Comparison of ENCODE assay signal across 1 cellular context in the genomic region with DNA sequence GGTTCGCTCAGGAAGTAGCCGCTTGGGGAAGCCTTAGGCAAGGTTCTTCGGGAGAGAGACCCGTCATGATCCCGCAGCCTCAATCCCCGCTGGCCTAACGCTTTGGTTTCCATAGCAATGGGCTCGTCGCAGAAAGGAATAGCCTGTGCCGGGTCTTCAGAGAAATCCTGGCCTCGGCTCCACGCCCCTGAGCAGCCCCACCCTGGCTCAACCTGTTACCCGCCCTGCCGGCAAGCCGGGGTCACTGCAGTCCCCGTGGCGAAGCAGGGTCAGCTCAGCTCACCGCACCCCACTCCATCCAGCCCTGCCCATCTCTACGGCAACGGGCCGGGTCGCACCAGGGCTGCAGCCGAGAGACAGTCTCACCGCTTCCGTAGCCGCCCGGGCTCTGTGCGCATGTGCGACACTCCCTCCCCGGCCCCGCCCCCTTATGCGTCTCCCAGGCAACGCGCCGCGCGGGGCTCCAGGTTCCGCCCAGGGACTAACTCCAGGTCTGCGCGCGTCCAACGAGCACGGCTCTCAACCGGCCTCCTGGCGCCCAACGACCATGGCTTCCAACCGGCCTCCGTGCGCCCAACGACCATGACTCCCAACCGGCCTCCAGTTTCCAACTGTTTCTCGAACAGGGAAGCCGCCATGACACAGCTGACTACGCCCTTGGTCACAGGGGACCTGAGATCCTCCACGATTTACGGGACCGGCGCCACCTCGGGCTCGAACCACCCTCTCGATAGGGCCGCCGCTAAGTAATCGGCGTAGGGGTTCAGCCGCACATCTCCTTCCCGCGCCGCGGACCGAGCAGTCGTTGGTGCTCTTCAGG.
TF ChIP-seq lines count a peak whose summit lies in the region.

Gene DUSP18 (minus strand): TSS at position 390 of the 820 bp plus-strand sequence. CDS start 3,872 bp downstream, outside the sequence.

TF ChIP-seq in HepG2, 621 proteins besides CTCF, POLR2A, EP300 and RAD21 (continued from another document and continues in another):
- TF ChIP-seq, protein P1, sequence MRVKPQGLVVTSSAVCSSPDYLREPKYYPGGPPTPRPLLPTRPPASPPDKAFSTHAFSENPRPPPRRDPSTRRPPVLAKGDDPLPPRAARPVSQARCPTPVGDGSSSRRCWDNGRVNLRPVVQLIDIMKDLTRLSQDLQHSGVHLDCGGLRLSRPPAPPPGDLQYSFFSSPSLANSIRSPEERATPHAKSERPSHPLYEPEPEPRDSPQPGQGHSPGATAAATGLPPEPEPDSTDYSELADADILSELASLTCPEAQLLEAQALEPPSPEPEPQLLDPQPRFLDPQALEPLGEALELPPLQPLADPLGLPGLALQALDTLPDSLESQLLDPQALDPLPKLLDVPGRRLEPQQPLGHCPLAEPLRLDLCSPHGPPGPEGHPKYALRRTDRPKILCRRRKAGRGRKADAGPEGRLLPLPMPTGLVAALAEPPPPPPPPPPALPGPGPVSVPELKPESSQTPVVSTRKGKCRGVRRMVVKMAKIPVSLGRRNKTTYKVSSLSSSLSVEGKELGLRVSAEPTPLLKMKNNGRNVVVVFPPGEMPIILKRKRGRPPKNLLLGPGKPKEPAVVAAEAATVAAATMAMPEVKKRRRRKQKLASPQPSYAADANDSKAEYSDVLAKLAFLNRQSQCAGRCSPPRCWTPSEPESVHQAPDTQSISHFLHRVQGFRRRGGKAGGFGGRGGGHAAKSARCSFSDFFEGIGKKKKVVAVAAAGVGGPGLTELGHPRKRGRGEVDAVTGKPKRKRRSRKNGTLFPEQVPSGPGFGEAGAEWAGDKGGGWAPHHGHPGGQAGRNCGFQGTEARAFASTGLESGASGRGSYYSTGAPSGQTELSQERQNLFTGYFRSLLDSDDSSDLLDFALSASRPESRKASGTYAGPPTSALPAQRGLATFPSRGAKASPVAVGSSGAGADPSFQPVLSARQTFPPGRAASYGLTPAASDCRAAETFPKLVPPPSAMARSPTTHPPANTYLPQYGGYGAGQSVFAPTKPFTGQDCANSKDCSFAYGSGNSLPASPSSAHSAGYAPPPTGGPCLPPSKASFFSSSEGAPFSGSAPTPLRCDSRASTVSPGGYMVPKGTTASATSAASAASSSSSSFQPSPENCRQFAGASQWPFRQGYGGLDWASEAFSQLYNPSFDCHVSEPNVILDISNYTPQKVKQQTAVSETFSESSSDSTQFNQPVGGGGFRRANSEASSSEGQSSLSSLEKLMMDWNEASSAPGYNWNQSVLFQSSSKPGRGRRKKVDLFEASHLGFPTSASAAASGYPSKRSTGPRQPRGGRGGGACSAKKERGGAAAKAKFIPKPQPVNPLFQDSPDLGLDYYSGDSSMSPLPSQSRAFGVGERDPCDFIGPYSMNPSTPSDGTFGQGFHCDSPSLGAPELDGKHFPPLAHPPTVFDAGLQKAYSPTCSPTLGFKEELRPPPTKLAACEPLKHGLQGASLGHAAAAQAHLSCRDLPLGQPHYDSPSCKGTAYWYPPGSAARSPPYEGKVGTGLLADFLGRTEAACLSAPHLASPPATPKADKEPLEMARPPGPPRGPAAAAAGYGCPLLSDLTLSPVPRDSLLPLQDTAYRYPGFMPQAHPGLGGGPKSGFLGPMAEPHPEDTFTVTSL (CRISPR knock-in tag; IDR thresholded peaks at IDR 0.05; ENCODE audit: borderline replicate concordance) = no peak
- no peak for TF ChIP-seq ZEB1 (IDR thresholded peaks at IDR 0.05; ENCODE audit: insufficient replicate concordance, low read depth)
- TF ChIP-seq SRSF4 (IDR thresholded peaks at IDR 0.05; ENCODE audit: low read depth, low read length, poor library complexity, severe bottlenecking) = no peak
- no peak; the same call in 1 of the 2 replicates for TF ChIP-seq ZGPAT (CRISPR knock-in tag; IDR thresholded peaks at IDR 0.05)
- no peak for TF ChIP-seq BRD4 (CRISPR knock-in tag; IDR thresholded peaks at IDR 0.05)
- no peak for TF ChIP-seq ZNF746 (CRISPR knock-in tag; IDR thresholded peaks at IDR 0.05)
- TF ChIP-seq, protein P2, sequence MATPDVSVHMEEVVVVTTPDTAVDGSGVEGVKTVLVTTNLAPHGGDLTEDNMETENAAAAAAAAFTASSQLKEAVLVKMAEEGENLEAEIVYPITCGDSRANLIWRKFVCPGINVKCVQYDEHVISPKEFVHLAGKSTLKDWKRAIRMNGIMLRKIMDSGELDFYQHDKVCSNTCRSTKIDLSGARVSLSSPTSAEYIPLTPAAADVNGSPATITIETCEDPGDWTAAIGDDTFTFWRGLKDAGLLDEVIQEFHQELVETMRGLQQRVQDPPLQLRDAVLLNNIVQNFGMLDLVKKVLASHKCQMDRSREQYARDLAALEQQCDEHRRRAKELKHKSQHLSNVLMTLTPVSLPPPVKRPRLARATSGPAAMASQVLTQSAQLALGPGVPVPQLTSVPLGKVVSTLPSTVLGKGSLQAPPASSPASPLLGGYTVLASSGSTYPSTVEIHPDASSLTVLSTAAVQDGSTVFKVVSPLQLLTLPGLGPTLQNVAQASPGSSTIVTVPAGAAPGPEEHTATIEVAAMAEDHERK (CRISPR knock-in tag; IDR thresholded peaks at IDR 0.05; ENCODE audit: low read depth) = no peak
- no peak for TF ChIP-seq MYNN (CRISPR knock-in tag; IDR thresholded peaks at IDR 0.05; ENCODE audit: low read depth)
- TF ChIP-seq ZNF850 (CRISPR knock-in tag; conservative IDR thresholded peaks at IDR 0.05) = no peak
- no peak for TF ChIP-seq ZNF160 (CRISPR knock-in tag; IDR thresholded peaks at IDR 0.05)
- TF ChIP-seq, protein P3, sequence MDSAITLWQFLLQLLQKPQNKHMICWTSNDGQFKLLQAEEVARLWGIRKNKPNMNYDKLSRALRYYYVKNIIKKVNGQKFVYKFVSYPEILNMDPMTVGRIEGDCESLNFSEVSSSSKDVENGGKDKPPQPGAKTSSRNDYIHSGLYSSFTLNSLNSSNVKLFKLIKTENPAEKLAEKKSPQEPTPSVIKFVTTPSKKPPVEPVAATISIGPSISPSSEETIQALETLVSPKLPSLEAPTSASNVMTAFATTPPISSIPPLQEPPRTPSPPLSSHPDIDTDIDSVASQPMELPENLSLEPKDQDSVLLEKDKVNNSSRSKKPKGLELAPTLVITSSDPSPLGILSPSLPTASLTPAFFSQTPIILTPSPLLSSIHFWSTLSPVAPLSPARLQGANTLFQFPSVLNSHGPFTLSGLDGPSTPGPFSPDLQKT (CRISPR knock-in tag; IDR thresholded peaks at IDR 0.05; ENCODE audit: borderline replicate concordance) = no peak
- no peak for TF ChIP-seq ZNF562 (CRISPR knock-in tag; IDR thresholded peaks at IDR 0.05; ENCODE audit: borderline replicate concordance)
- TF ChIP-seq, protein P4, sequence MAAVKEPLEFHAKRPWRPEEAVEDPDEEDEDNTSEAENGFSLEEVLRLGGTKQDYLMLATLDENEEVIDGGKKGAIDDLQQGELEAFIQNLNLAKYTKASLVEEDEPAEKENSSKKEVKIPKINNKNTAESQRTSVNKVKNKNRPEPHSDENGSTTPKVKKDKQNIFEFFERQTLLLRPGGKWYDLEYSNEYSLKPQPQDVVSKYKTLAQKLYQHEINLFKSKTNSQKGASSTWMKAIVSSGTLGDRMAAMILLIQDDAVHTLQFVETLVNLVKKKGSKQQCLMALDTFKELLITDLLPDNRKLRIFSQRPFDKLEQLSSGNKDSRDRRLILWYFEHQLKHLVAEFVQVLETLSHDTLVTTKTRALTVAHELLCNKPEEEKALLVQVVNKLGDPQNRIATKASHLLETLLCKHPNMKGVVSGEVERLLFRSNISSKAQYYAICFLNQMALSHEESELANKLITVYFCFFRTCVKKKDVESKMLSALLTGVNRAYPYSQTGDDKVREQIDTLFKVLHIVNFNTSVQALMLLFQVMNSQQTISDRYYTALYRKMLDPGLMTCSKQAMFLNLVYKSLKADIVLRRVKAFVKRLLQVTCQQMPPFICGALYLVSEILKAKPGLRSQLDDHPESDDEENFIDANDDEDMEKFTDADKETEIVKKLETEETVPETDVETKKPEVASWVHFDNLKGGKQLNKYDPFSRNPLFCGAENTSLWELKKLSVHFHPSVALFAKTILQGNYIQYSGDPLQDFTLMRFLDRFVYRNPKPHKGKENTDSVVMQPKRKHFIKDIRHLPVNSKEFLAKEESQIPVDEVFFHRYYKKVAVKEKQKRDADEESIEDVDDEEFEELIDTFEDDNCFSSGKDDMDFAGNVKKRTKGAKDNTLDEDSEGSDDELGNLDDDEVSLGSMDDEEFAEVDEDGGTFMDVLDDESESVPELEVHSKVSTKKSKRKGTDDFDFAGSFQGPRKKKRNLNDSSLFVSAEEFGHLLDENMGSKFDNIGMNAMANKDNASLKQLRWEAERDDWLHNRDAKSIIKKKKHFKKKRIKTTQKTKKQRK (IDR thresholded peaks at IDR 0.05; ENCODE audit: low read length) = no peak
- TF ChIP-seq ZNF225 (CRISPR knock-in tag; IDR thresholded peaks at IDR 0.05) = peak; percentile 20; the same call in 1 of the 2 replicates
- no peak for TF ChIP-seq RCOR2 (CRISPR knock-in tag; IDR thresholded peaks at IDR 0.05)
- no peak for TF ChIP-seq FOXP1 (IDR thresholded peaks at IDR 0.05)
- TF ChIP-seq FOXP1 (CRISPR knock-in tag; IDR thresholded peaks at IDR 0.05) = no peak
- no peak for TF ChIP-seq ZNF678 (CRISPR knock-in tag; IDR thresholded peaks at IDR 0.05)
- no peak for TF ChIP-seq ZNF616 (CRISPR knock-in tag; IDR thresholded peaks at IDR 0.05; ENCODE audit: low read depth)
- TF ChIP-seq PRPF4 (IDR thresholded peaks at IDR 0.05; ENCODE audit: low read depth, low read length, poor library complexity, severe bottlenecking) = no peak
- no peak for TF ChIP-seq TMF1 (CRISPR knock-in tag; IDR thresholded peaks at IDR 0.05; ENCODE audit: low read depth)
- 0 out of 2 replicates have a peak, but pooled peaks have one; percentile 20 for TF ChIP-seq MAX (IDR thresholded peaks at IDR 0.05)
- TF ChIP-seq, protein P5, sequence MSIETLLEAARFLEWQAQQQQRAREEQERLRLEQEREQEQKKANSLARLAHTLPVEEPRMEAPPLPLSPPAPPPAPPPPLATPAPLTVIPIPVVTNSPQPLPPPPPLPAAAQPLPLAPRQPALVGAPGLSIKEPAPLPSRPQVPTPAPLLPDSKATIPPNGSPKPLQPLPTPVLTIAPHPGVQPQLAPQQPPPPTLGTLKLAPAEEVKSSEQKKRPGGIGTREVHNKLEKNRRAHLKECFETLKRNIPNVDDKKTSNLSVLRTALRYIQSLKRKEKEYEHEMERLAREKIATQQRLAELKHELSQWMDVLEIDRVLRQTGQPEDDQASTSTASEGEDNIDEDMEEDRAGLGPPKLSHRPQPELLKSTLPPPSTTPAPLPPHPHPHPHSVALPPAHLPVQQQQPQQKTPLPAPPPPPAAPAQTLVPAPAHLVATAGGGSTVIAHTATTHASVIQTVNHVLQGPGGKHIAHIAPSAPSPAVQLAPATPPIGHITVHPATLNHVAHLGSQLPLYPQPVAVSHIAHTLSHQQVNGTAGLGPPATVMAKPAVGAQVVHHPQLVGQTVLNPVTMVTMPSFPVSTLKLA (IDR thresholded peaks at IDR 0.05) = peak; percentile 13; the same call in 1 of the 2 replicates
- TF ChIP-seq, protein P6, sequence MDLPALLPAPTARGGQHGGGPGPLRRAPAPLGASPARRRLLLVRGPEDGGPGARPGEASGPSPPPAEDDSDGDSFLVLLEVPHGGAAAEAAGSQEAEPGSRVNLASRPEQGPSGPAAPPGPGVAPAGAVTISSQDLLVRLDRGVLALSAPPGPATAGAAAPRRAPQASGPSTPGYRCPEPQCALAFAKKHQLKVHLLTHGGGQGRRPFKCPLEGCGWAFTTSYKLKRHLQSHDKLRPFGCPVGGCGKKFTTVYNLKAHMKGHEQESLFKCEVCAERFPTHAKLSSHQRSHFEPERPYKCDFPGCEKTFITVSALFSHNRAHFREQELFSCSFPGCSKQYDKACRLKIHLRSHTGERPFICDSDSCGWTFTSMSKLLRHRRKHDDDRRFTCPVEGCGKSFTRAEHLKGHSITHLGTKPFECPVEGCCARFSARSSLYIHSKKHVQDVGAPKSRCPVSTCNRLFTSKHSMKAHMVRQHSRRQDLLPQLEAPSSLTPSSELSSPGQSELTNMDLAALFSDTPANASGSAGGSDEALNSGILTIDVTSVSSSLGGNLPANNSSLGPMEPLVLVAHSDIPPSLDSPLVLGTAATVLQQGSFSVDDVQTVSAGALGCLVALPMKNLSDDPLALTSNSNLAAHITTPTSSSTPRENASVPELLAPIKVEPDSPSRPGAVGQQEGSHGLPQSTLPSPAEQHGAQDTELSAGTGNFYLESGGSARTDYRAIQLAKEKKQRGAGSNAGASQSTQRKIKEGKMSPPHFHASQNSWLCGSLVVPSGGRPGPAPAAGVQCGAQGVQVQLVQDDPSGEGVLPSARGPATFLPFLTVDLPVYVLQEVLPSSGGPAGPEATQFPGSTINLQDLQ (CRISPR knock-in tag; IDR thresholded peaks at IDR 0.05) = no peak
- TF ChIP-seq SKI (IDR thresholded peaks at IDR 0.05; ENCODE audit: partially characterized antibody) = no peak
- no peak for TF ChIP-seq ZIK1 (CRISPR knock-in tag; IDR thresholded peaks at IDR 0.05; ENCODE audit: borderline replicate concordance, low read depth)
- peak; percentile 28; the same call in 1 of the 2 replicates for TF ChIP-seq TBX2 (CRISPR knock-in tag; IDR thresholded peaks at IDR 0.05; ENCODE audit: borderline replicate concordance)
- TF ChIP-seq HNRNPK (IDR thresholded peaks at IDR 0.05; ENCODE audit: low read depth, low read length, poor library complexity, severe bottlenecking) = peak; percentile 66
- TF ChIP-seq ZNF816 (CRISPR knock-in tag; IDR thresholded peaks at IDR 0.05; ENCODE audit: borderline replicate concordance) = no peak
- TF ChIP-seq TRIM24 (CRISPR knock-in tag; IDR thresholded peaks at IDR 0.05) = no peak
- no peak for TF ChIP-seq ZUFSP (CRISPR knock-in tag; IDR thresholded peaks at IDR 0.05; ENCODE audit: borderline replicate concordance)
- no peak for TF ChIP-seq POLR2G (IDR thresholded peaks at IDR 0.05; ENCODE audit: low read depth, low read length)
- no peak for TF ChIP-seq NFE2L2 (IDR thresholded peaks at IDR 0.05; ENCODE audit: low read length)
- no peak for TF ChIP-seq JARID2 (CRISPR knock-in tag; IDR thresholded peaks at IDR 0.05; ENCODE audit: insufficient replicate concordance)
- TF ChIP-seq ZNF205 (CRISPR knock-in tag; IDR thresholded peaks at IDR 0.05) = no peak; the same call in 1 of the 2 replicates
- TF ChIP-seq SRF (IDR thresholded peaks at IDR 0.05; ENCODE audit: low read depth, low read length) = no peak
